Comparison of ENCODE assay signal across 11 cellular contexts in genomic region chr4:26130173-26130572, GRCh38.
DNase-seq lines count a peak whose midpoint lies in the region; ATAC-seq and TF ChIP-seq lines count a peak whose summit lies in the region.
"Had no signal": no experiment of that assay in that cellular context is flagged by ENCODE, and none has a peak within 500 bp of the region (broad histone marks: within the 10 kb centered on the region; RNA-seq: fewer than 3 reads in every experiment).

No MANE protein-coding gene starts in this region.

- no peak for TF ChIP-seq CTCF in ovary (IDR thresholded peaks at IDR 0.05)

- no peaks in the 10 kb centered on the region for H3K9me3 ChIP-seq in ovary
- H3K9me3 ChIP-seq: Peyer's patch, thoracic aorta had no signal

- no peak for TF ChIP-seq EP300 in ovary (IDR thresholded peaks at IDR 0.05)

- no peak for TF ChIP-seq POLR2A in ovary (IDR thresholded peaks at IDR 0.05)

- H3K4me1 ChIP-seq in ovary (ENCODE audit: insufficient read depth) = no peaks in the 10 kb centered on the region
- H3K4me1 ChIP-seq: Peyer's patch had no signal

- intact Hi-C loops in ovary (cut with DNase I) (no loop called here), Right ventricle myocardium superior (cut with DNase I) (no loop called here)

- 83 to 87% (median 84%) methylated on average over 7 of the region's 7 CpGs for WGBS in ovary, 3 donors

- DNase-seq in stimulated activated naive CD4-positive, alpha-beta T cell treated with Interleukin-2 at 50 U/mL for 16 hours (lab: John Stamatoyannopoulos, UW) = peak; percentile 17
- DNase-seq in stimulated activated naive CD4-positive, alpha-beta T cell (lab: John Stamatoyannopoulos, UW) = no peak
- no peak for DNase-seq in ovary
- DNase-seq in H4 (ENCODE audit: low spot score) = no peak
- no peak for DNase-seq in T-helper 9 cell
- no peak for DNase-seq in Right ventricle myocardium superior
- DNase-seq: C1 segment of cervical spinal cord, Peyer's patch had no signal

- H3K4me3 ChIP-seq in ovary = no peak overlapping the region
- H3K4me3 ChIP-seq: Peyer's patch, thoracic aorta had no signal

- ATAC-seq in GM21619 (IDR thresholded peaks at IDR 0.05; ENCODE audit: unreplicated experiment) (peak; percentile 82), HG03280 (IDR thresholded peaks at IDR 0.05; ENCODE audit: unreplicated experiment) (peak; percentile 54), Right ventricle myocardium superior (ENCODE audit: poor library complexity) (no peak)

- no peaks in the 10 kb centered on the region for H3K27me3 ChIP-seq in ovary
- H3K27me3 ChIP-seq: Peyer's patch had no signal

- H3K36me3 ChIP-seq in ovary = no peaks in the 10 kb centered on the region
- H3K36me3 ChIP-seq: Peyer's patch, thoracic aorta had no signal

- no peak overlapping the region for H3K27ac ChIP-seq in ovary
- H3K27ac ChIP-seq: Peyer's patch, thoracic aorta had no signal
